Comparison of ENCODE assay signal across 7 cellular contexts in the genomic region with DNA sequence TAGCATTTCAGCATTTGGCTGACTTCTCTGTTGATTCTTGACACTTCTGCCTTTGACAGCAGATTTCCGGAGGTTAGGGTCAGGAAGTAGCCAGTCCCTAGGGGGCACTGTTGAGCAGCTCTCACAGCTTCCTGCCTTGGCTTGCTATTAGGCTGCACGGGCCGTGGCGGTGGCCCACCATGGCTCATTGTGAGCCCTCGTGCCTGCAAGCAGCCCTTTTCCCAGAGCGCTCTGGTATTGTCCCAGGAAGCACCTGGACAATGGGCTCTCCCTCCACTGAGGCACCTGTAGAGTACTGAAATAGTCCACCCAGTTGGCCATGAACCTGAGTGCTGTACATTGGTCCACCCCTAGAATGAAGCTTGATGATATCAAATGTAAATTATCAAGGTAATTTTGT.
DNase-seq lines count a peak whose midpoint lies in the region; TF ChIP-seq lines count a peak whose summit lies in the region.

No MANE protein-coding gene starts in this region.

- H3K27ac ChIP-seq in esophagus muscularis mucosa (replicated peaks in 1 of 4), result no peak overlapping the region
- peak overlapping the region; percentile 74 for H3K27ac ChIP-seq in parathyroid adenoma

- H2AFZ ChIP-seq in parathyroid adenoma, result no peak overlapping the region

- H3K27me3 ChIP-seq in esophagus muscularis mucosa, result no peaks in the 10 kb centered on the region
- H3K27me3 ChIP-seq in parathyroid adenoma (ENCODE audit: control insufficient read depth, insufficient read depth, low read length), result no peaks in the 10 kb centered on the region

- H3K9me3 ChIP-seq in esophagus muscularis mucosa, result no peaks in the 10 kb centered on the region
- no peaks in the 10 kb centered on the region for H3K9me3 ChIP-seq in parathyroid adenoma (ENCODE audit: control insufficient read depth, low read length)

- TF ChIP-seq CTCF in GM12872 (IDR thresholded peaks at IDR 0.05; ENCODE audit: insufficient read depth, low read depth, low read length), result peak; percentile 84
- TF ChIP-seq CTCF in esophagus muscularis mucosa (IDR thresholded peaks at IDR 0.05), result peak; percentile 22 to 56 (median 36)
- peak; percentile 19 for TF ChIP-seq CTCF in parathyroid adenoma (IDR thresholded peaks at IDR 0.05)

- peaks cover 11 to 71% (median 45%) of the 10 kb centered on the region in 4 donors for H3K36me3 ChIP-seq in esophagus muscularis mucosa
- no peaks in the 10 kb centered on the region for H3K36me3 ChIP-seq in parathyroid adenoma (ENCODE audit: control insufficient read depth, insufficient read depth, low read length)

- peak; percentile 65 for DNase-seq in NAMALWA (ENCODE audit: low spot score)
- peak; percentile 6 for DNase-seq in activated CD8-positive, alpha-beta memory T cell treated with anti-CD3 and anti-CD28 coated beads for 4 hours (ENCODE audit: low read depth in 2 of 2)
- no peak for DNase-seq in esophagus muscularis mucosa (ENCODE audit: extremely low spot score)
- DNase-seq in NCI-H1436 treated with DMSO at 0.1 percent for 48 hours (lab: John Stamatoyannopoulos, UW), result no peak
- no peak for DNase-seq in mesenteric fat pad (ENCODE audit: low spot score)

- WGBS in esophagus muscularis mucosa, result 74% methylated on average over 6 of the region's 6 CpGs

- no peak overlapping the region for H3K4me2 ChIP-seq in parathyroid adenoma (ENCODE audit: low read length)

- no peak overlapping the region for H3K4me3 ChIP-seq in esophagus muscularis mucosa
- H3K4me3 ChIP-seq in parathyroid adenoma (ENCODE audit: low read depth, low read length), result no peak overlapping the region

- no peak for TF ChIP-seq EP300 in esophagus muscularis mucosa (IDR thresholded peaks at IDR 0.05)

- intact Hi-C loops in esophagus muscularis mucosa (cut with DNase I), result no loop called here

- peaks cover 30 to 36% (median 31%) of the 10 kb centered on the region in 4 donors for H3K4me1 ChIP-seq in esophagus muscularis mucosa
- peaks cover 19% of the 10 kb centered on the region for H3K4me1 ChIP-seq in parathyroid adenoma

- TF ChIP-seq POLR2A in esophagus muscularis mucosa (IDR thresholded peaks at IDR 0.05; ENCODE audit: low read depth), result no peak

- H3K9ac ChIP-seq in parathyroid adenoma, result no peak overlapping the region

- H3K79me2 ChIP-seq in parathyroid adenoma, result no peaks in the 10 kb centered on the region

Comparison
In these comparisons a context has a peak if more than half of its experiments do, and no peak if none do; other contexts are left out.
1. CTCF ChIP-seq: peak in every context shown above with its lines; median percentile 84 in GM12872; 36 in esophagus muscularis mucosa; 19 in parathyroid adenoma.
2. DNase-seq: peak in NAMALWA (single experiment) and activated CD8-positive, alpha-beta memory T cell treated with anti-CD3 and anti-CD28 coated beads for 4 hours (2 of 2); none in esophagus muscularis mucosa (single experiment), NCI-H1436 treated with DMSO at 0.1 percent for 48 hours (single experiment) and mesenteric fat pad (single experiment).